Comparison of ENCODE assay signal across 19 cellular contexts in genomic region chr5:82911902-82912301, GRCh38.
A peak's percentile ranks its signal among the peaks of the same experiment; 100 is the strongest.
DNase-seq lines count a peak whose midpoint lies in the region; ATAC-seq and TF ChIP-seq lines count a peak whose summit lies in the region.
"Had no signal": no experiment of that assay in that cellular context is flagged by ENCODE, and none has a peak within 500 bp of the region (broad histone marks: within the 10 kb centered on the region; RNA-seq: fewer than 3 reads in every experiment).

No MANE protein-coding gene starts in this region.

- peak overlapping the region; percentile 69 for H3K27ac ChIP-seq in thymus (ENCODE audit: low read depth)
- H3K27ac ChIP-seq: 22Rv1, coronary artery, neutrophil, suprapubic skin, uterus had no signal

- ATAC-seq in HG03439 (IDR thresholded peaks at IDR 0.05; ENCODE audit: unreplicated experiment): no peak
- ATAC-seq: mucosa of descending colon, PC-3 had no signal

- H3K9me3 ChIP-seq in thymus (ENCODE audit: control insufficient read depth): peaks cover 2% of the 10 kb centered on the region
- H3K9me3 ChIP-seq: neutrophil had no signal

- H3K36me3 ChIP-seq in thymus (ENCODE audit: control insufficient read depth, insufficient read depth): peaks cover 4% of the 10 kb centered on the region
- H3K36me3 ChIP-seq: neutrophil, suprapubic skin, uterus had no signal

- TF ChIP-seq POLR2A in erythroblast (IDR thresholded peaks at IDR 0.05; ENCODE audit: low read length): no peak

- H3K4me3 ChIP-seq in thymus (ENCODE audit: low read length): peak overlapping the region; percentile 10
- H3K4me3 ChIP-seq: coronary artery, mucosa of descending colon, suprapubic skin, uterus had no signal

- WGBS in thymus: 15% methylated on average over 2 of the region's 2 CpGs

- H3K4me1 ChIP-seq in thymus (ENCODE audit: control insufficient read depth, insufficient read depth, low read length): peaks cover 24% of the 10 kb centered on the region
- H3K4me1 ChIP-seq: suprapubic skin, uterus had no signal

- DNase-seq in DMS 273 (lab: John Stamatoyannopoulos, UW; ENCODE audit: unreplicated experiment): peak; percentile 26
- no peak for DNase-seq in DMS 273 treated with DMSO at 0.1 percent for 48 hours (lab: John Stamatoyannopoulos, UW)
- DNase-seq in stimulated activated CD4-positive, alpha-beta T cell treated with anti-CD3 and anti-CD28 coated beads, Interleukin-15, amount 100 ng/mL, for 24 hours: peak; percentile 17
- no peak for DNase-seq in stimulated activated CD4-positive, alpha-beta T cell treated with anti-CD3 and anti-CD28 coated beads, Interleukin-4, amount 100 ng/mL, for 4 hours
- peak; percentile 22 to 49 for DNase-seq in erythroblast (lab: John Stamatoyannopoulos, UW)
- no peak for DNase-seq in stimulated activated CD4-positive, alpha-beta T cell treated with anti-CD3 and anti-CD28 coated beads, Interleukin-4, amount 100 ng/mL, for 24 hours
- DNase-seq: activated CD4-positive, alpha-beta T cell treated with anti-CD3 and anti-CD28 coated beads, Interleukin-2, amount 10 ng/mL, durations not matched to agents 24 days and 14 days; H7; mucosa of descending colon; NCI-H1417 treated with DMSO at 0.1 percent for 48 hours; NCI-H82; PC-3; uterus had no signal

- no peaks in the 10 kb centered on the region for H3K27me3 ChIP-seq in thymus (ENCODE audit: control insufficient read depth, insufficient read depth)
- H3K27me3 ChIP-seq: neutrophil, suprapubic skin, uterus had no signal

Comparison
In these comparisons a context has a peak if more than half of its experiments do, and no peak if none do; other contexts are left out.
1. DNase-seq: peak in DMS 273 (single experiment), stimulated activated CD4-positive, alpha-beta T cell treated with anti-CD3 and anti-CD28 coated beads, Interleukin-15, amount 100 ng/mL, for 24 hours (single experiment) and erythroblast (2 of 2); none in DMS 273 treated with DMSO at 0.1 percent for 48 hours (single experiment), stimulated activated CD4-positive, alpha-beta T cell treated with anti-CD3 and anti-CD28 coated beads, Interleukin-4, amount 100 ng/mL, for 4 hours (0 of 2) and stimulated activated CD4-positive, alpha-beta T cell treated with anti-CD3 and anti-CD28 coated beads, Interleukin-4, amount 100 ng/mL, for 24 hours (single experiment).